Comparison of ENCODE assay signal across 1 cellular context in the genomic region with DNA sequence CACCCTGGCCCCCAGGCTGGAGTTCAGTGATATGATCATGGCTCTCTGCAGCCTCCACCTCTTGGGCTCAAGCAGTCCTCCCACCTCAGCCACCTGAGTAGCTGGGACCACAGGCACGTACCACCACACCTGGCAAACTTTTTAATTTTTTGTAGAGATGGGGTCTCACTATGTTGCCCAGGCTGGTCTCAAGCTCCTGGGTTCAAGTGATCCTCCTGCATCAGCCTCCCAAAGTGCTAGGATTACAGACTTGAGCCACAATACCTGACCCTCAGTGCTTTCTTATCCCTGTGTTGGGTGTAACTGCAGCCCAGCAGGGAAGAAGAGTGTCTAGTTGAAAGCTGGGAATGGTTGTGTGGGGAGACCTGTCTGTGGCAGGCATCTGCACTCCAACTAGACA.
TF ChIP-seq lines count a peak whose summit lies in the region.

No MANE protein-coding gene starts in this region.

TF ChIP-seq in SK-N-SH treated with all-trans-retinoic acid at 6 μM for 48 hours, 23 proteins besides CTCF, POLR2A, EP300 and RAD21 (continued from another document):
- no peak for TF ChIP-seq PATZ1 (CRISPR knock-in tag; IDR thresholded peaks at IDR 0.05; ENCODE audit: borderline replicate concordance)
